Comparison of ENCODE assay signal across 1 cellular context in the genomic region with DNA sequence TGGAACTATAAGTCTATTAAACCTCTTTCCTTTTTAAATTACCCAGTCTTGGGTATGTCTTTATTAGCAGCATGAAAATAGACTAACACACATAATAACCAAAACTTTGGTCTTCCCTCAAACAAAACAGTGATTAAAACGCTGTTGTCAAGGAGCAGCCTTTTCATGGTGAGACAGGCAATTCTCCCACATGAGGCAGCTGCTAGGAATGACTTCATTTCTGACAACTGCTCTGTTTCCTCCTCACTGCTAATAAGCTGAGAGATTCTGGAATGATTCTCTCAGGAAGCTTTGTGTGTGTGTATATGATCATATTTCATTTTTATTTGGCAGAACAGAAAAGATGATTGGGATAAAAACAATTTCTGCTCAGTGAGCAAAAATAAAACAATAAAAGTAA.
TF ChIP-seq lines count a peak whose summit lies in the region.

No MANE protein-coding gene starts in this region.

TF ChIP-seq in SK-N-SH treated with all-trans-retinoic acid at 6 μM for 48 hours, 23 proteins besides CTCF, POLR2A, EP300 and RAD21 (continued from another document):
- no peak for TF ChIP-seq CREB5 (CRISPR knock-in tag; IDR thresholded peaks at IDR 0.05; ENCODE audit: low read depth)
- no peak for TF ChIP-seq ARNTL (CRISPR knock-in tag; IDR thresholded peaks at IDR 0.05; ENCODE audit: borderline replicate concordance, low read depth)
- TF ChIP-seq ISL1 (CRISPR knock-in tag; IDR thresholded peaks at IDR 0.05), result no peak
- TF ChIP-seq POU6F1 (CRISPR knock-in tag; IDR thresholded peaks at IDR 0.05; ENCODE audit: borderline replicate concordance, low read depth), result no peak
- TF ChIP-seq PPARA (CRISPR knock-in tag; IDR thresholded peaks at IDR 0.05; ENCODE audit: borderline replicate concordance), result no peak
- no peak for TF ChIP-seq ZNF565 (CRISPR knock-in tag; conservative IDR thresholded peaks at IDR 0.05; ENCODE audit: low read depth)
- TF ChIP-seq ZNF70 (CRISPR knock-in tag; IDR thresholded peaks at IDR 0.05), result no peak
- TF ChIP-seq ZC3H10 (CRISPR knock-in tag; IDR thresholded peaks at IDR 0.05), result no peak
- no peak for TF ChIP-seq SNAI2 (CRISPR knock-in tag; IDR thresholded peaks at IDR 0.05)
